In the genomic region with DNA sequence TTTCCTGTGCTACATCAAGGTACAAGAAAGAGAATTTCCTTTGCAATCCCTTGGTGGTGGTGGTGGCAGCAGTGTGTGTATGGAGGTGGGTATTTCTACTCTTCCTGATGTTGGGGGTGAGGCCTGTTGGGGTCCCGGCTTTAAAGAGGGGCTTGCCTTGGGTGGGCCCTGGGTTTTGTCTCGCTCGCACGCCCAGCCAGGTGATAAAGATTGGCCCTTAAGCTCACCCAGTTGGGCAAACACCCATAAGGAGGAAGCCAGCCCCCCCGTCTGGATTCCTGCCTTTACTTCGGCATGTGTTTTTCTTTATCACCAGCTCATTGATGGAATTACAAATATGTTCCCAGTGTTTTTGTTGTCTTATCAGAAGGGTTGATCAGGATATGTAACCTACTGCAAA, we compare ENCODE assay signal across 18 cellular contexts. TPM values are rescaled to one million over a fixed set of nuclear protein-coding genes. Genes with fewer than 3 reads are reported as not detected.
"Had no signal": no experiment of that assay in that cellular context is flagged by ENCODE, and none has a peak within 500 bp of the region (broad histone marks: within the 10 kb centered on the region; RNA-seq: fewer than 3 reads in every experiment).

No MANE protein-coding gene starts in this region.

- ATAC-seq: activated CD8-positive, alpha-beta memory T cell treated with anti-CD3 and anti-CD28 coated beads, Interleukin-2, amount 10 ng/mL, durations not matched to agents 7 days and 5 days; body of pancreas; esophagus mucosa; T-cell had no signal

- H3K4me1 ChIP-seq: colonic mucosa, vagina had no signal

- H3K27me3 ChIP-seq: body of pancreas, colonic mucosa, hepatocyte, ovary, vagina had no signal

- H3K4me3 ChIP-seq: body of pancreas, colonic mucosa, hepatocyte, ovary, vagina had no signal

- H3K36me3 ChIP-seq: colonic mucosa, ovary, vagina had no signal

- H3K9me3 ChIP-seq: body of pancreas, colonic mucosa, ovary, vagina had no signal

- H3K27ac ChIP-seq: body of pancreas, colonic mucosa, hepatocyte, ovary, vagina had no signal

- H3K4me2 ChIP-seq: hepatocyte had no signal

- DNase-seq: activated CD4-positive, alpha-beta T cell treated with anti-CD3 and anti-CD28 coated beads, Interleukin-2, amount 50 U/mL, for 4 hours; activated CD4-positive, CD25-positive, alpha-beta regulatory T cell treated with anti-CD3 and anti-CD28 coated beads, Interleukin-2, amount 50 U/mL, for 72 hours; activated CD8-positive, alpha-beta memory T cell treated with anti-CD3 and anti-CD28 coated beads, Interleukin-2, amount 10 ng/mL, durations not matched to agents 7 days and 5 days; activated T-cell treated with anti-CD3 and anti-CD28 coated beads, Interleukin-2, amount 50 U/mL, for 24 hours; amygdala; central memory CD4-positive, alpha-beta T cell; colonic mucosa; mesendoderm; stimulated activated CD4-positive, alpha-beta T cell treated with anti-CD3 and anti-CD28 coated beads, Interleukin-12 subunit alpha, Interleukin-12 subunit beta, amount 100 ng/mL, for 4 hours; stimulated activated CD4-positive, alpha-beta T cell treated with anti-CD3 and anti-CD28 coated beads, Interleukin-2, amount 100 ng/mL, for 24 hours; T-cell; T-helper 9 cell had no signal

RNA-seq across cellular contexts. Expression of gene SARDH, which starts 16.0 kb away (rescaled TPM):
- polyA plus RNA-seq: neural cell had no signal
